Comparison of ENCODE assay signal across 8 cellular contexts in the genomic region with DNA sequence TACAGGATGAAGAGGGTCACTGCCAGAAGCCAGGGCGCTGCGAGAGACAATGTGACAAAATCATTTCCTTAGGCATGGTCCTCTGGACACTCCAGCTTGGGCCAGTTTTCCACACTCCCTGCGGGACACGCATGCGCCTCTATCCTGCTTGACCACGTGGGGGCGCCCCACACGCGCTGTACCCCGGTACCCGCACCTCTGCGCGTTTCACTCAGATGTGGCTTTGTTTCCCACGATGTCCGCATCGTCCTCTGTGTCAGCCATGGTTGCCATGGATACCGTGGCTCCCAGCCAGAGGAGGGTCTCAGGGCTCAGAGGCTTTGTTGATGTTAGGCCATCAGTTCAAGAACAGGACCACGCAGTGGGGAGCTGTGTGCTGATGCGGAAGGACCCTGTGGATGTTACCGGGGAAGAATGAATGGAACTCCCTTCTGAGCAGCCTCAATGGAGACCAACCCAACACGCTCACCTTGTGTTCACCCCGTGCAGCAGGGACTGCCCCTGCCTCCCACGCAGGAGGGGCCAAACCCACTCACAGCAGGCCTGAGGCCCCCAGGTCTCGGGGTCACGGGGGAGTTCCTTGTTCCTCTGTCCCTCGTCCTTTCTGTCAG.
DNase-seq lines count a peak whose midpoint lies in the region; ATAC-seq, FAIRE-seq and TF ChIP-seq lines count a peak whose summit lies in the region.

No MANE protein-coding gene starts in this region.

- TF ChIP-seq POLR2A in GM18505 (IDR thresholded peaks at IDR 0.05; ENCODE audit: borderline replicate concordance, extremely low read depth, insufficient read depth, insufficient read length): no peak

- DNase-seq in CD14-positive monocyte (ENCODE audit: low spot score) (peak; percentile 65), HL-60 (ENCODE audit: low read depth in 1 of 2, low spot score in 1 of 2) (peak; percentile 45 to 76), RCC 7860 (ENCODE audit: low spot score) (peak; percentile 34), left cardiac atrium (peak; percentile 42), putamen (ENCODE audit: low spot score) (peak; percentile 16)
- DNase-seq in activated naive CD4-positive, alpha-beta T cell treated with Interleukin-2 at 50 U/mL for 16 hours: peak; percentile 26

- H3K36me3 Mint-ChIP-seq in CD14-positive monocyte: no peaks in the 10 kb centered on the region

- H3K4me3 Mint-ChIP-seq in CD14-positive monocyte: peak overlapping the region in 1 of 2 donors; percentile 24

- ATAC-seq in left cardiac atrium (peak; percentile 47 to 67), GM18505 (IDR thresholded peaks at IDR 0.05; ENCODE audit: unreplicated experiment) (no peak), HG02885 (IDR thresholded peaks at IDR 0.05; ENCODE audit: poor library complexity, unreplicated experiment) (no peak)

- H3K27ac ChIP-seq in HL-60 (replicated peaks): no peak overlapping the region

- H3K4me1 Mint-ChIP-seq in CD14-positive monocyte: peaks cover 24% of the 10 kb centered on the region

- intact Hi-C loops in CD14-positive monocyte (cut with micrococcal nuclease) (loop anchor here in 1 of 2 donors (5.0 kb wide), 2 partner anchors 162 to 232 kb away; a partner anchor contains a TSS), left cardiac atrium (cut with DNase I) (no loop called here)

- peaks cover 0 to 5% (median under 1%) of the 10 kb centered on the region in 3 donors for H3K27me3 Mint-ChIP-seq in CD14-positive monocyte (ENCODE audit: low read depth in 3 of 3)

- peak overlapping the region in 1 of 7 donors; percentile 60 for H3K27ac Mint-ChIP-seq in CD14-positive monocyte

- no peak for FAIRE-seq in RCC 7860 (lab: Jason Lieb, UNC)

- no peaks in the 10 kb centered on the region for H3K27me3 ChIP-seq in HL-60 (ENCODE audit: insufficient read depth, poor library complexity, severe bottlenecking)

- TF ChIP-seq CTCF in CD14-positive monocyte (IDR thresholded peaks at IDR 0.05): peak; percentile 94
- peak; percentile 82 for TF ChIP-seq CTCF in HL-60 (IDR thresholded peaks at IDR 0.05; ENCODE audit: insufficient read depth, low read length)

- H3K4me3 ChIP-seq in HL-60 (replicated peaks; ENCODE audit: insufficient read depth, low read length): no peak overlapping the region

- H3K9me3 Mint-ChIP-seq in CD14-positive monocyte: no peaks in the 10 kb centered on the region

Comparison
In these comparisons a context has a peak if more than half of its experiments do, and no peak if none do; other contexts are left out.
1. ATAC-seq: peak in left cardiac atrium (2 of 2); none in GM18505 (single experiment) and HG02885 (single experiment).
2. Peak in every context shown above with its lines, with median percentiles within 50 percentile points of each other: DNase-seq.